19 cellular contexts compared by ENCODE assay signal in genomic region chr3:64460877-64461276, GRCh38.
DNase-seq lines count a peak whose midpoint lies in the region; ATAC-seq and TF ChIP-seq lines count a peak whose summit lies in the region.
"Had no signal": no experiment of that assay in that cellular context is flagged by ENCODE, and none has a peak within 500 bp of the region (broad histone marks: within the 10 kb centered on the region; RNA-seq: fewer than 3 reads in every experiment).

No MANE protein-coding gene starts in this region.

- H3K27ac ChIP-seq in subcutaneous abdominal adipose tissue (ENCODE audit: low read depth, low read length): peak overlapping the region; percentile 75
- no peak overlapping the region for H3K27ac ChIP-seq in thyroid gland
- H3K27ac ChIP-seq: cardiac muscle cell, gastroesophageal sphincter, transverse colon had no signal

- intact Hi-C loops in thyroid gland (cut with DNase I): no loop called here

- no peak overlapping the region for H3K9ac ChIP-seq in subcutaneous abdominal adipose tissue (ENCODE audit: low read length in 5 of 5)

- no peaks in the 10 kb centered on the region for H3K9me3 ChIP-seq in subcutaneous abdominal adipose tissue (ENCODE audit: control insufficient read depth in 5 of 5, low read length in 5 of 5)
- H3K9me3 ChIP-seq in thyroid gland: no peaks in the 10 kb centered on the region
- H3K9me3 ChIP-seq: gastroesophageal sphincter, transverse colon had no signal

- H3K4me3 ChIP-seq in WI38 (ENCODE audit: low read depth, low read length): 0 out of 2 replicates have a peak overlapping the region, but pooled peaks have one; percentile 11
- H3K4me3 ChIP-seq in fibroblast of pulmonary artery (replicated peaks; ENCODE audit: low read depth, low read length): no peak overlapping the region
- no peak overlapping the region for H3K4me3 ChIP-seq in subcutaneous abdominal adipose tissue (ENCODE audit: low read depth in 1 of 5, low read length in 5 of 5)
- no peak overlapping the region for H3K4me3 ChIP-seq in thyroid gland (replicated peaks in 1 of 3)
- H3K4me3 ChIP-seq: cardiac muscle cell, gastroesophageal sphincter, transverse colon had no signal

- H3K36me3 ChIP-seq in subcutaneous abdominal adipose tissue (ENCODE audit: control insufficient read depth in 5 of 5, insufficient read depth in 5 of 5, low read length in 5 of 5): no peaks in the 10 kb centered on the region
- H3K36me3 ChIP-seq in thyroid gland: no peaks in the 10 kb centered on the region
- H3K36me3 ChIP-seq: cardiac muscle cell, gastroesophageal sphincter, transverse colon had no signal

- WGBS in thyroid gland, 2 donors: 95 to 96% methylated on average over 5 of the region's 5 CpGs

- H3K27me3 ChIP-seq in subcutaneous abdominal adipose tissue (ENCODE audit: control insufficient read depth in 5 of 5, insufficient read depth in 4 of 5, low read length in 5 of 5) (no peaks in the 10 kb centered on the region), thyroid gland (no peaks in the 10 kb centered on the region)
- H3K27me3 ChIP-seq: cardiac muscle cell, gastroesophageal sphincter, transverse colon had no signal

- H3K4me1 ChIP-seq in subcutaneous abdominal adipose tissue (ENCODE audit: control insufficient read depth in 5 of 5, insufficient read depth in 5 of 5, low read length in 5 of 5): peaks cover 2 to 26% (median 17%) of the 10 kb centered on the region in 5 donors
- H3K4me1 ChIP-seq in thyroid gland: no peaks in the 10 kb centered on the region
- H3K4me1 ChIP-seq: gastroesophageal sphincter, transverse colon had no signal

- no peak for ATAC-seq in GM21825 (IDR thresholded peaks at IDR 0.05; ENCODE audit: unreplicated experiment)
- ATAC-seq: gastroesophageal sphincter, right cardiac atrium had no signal

- no peak for TF ChIP-seq CTCF in WI38 (IDR thresholded peaks at IDR 0.05; ENCODE audit: low read depth, low read length)
- no peak for TF ChIP-seq CTCF in fibroblast of pulmonary artery (IDR thresholded peaks at IDR 0.05; ENCODE audit: low read length, missing control alignments)
- TF ChIP-seq CTCF in thyroid gland (IDR thresholded peaks at IDR 0.05): no peak

- DNase-seq in GM04503 (ENCODE audit: low read depth): peak; percentile 68
- DNase-seq in fibroblast of pulmonary artery (ENCODE audit: low read depth): peak; percentile 60
- DNase-seq in NCI-H146 treated with DMSO at 0.1 percent for 48 hours (lab: John Stamatoyannopoulos, UW; ENCODE audit: unreplicated experiment): no peak
- DNase-seq in OCI-M1 (lab: John Stamatoyannopoulos, UW): no peak
- DNase-seq in thyroid gland: no peak
- DNase-seq: activated CD4-positive, alpha-beta T cell treated with anti-CD3 and anti-CD28 coated beads for 1 hour; activated CD8-positive, alpha-beta memory T cell treated with anti-CD3 and anti-CD28 coated beads, Interleukin-2, amount 50 U/mL, for 48 hours; activated naive CD4-positive, alpha-beta T cell treated with anti-CD3 and anti-CD28 coated beads for 36 hours; Kasumi-1; NCI-H345; right cardiac atrium; SHP77; T-helper 2 cell; transverse colon had no signal

- TF ChIP-seq POLR2A in thyroid gland (IDR thresholded peaks at IDR 0.05): no peak

Comparison
In these comparisons a context has a peak if more than half of its experiments do, and no peak if none do; other contexts are left out.
1. DNase-seq: peak in GM04503 (single experiment) and fibroblast of pulmonary artery (single experiment); none in NCI-H146 treated with DMSO at 0.1 percent for 48 hours (single experiment), OCI-M1 (single experiment) and thyroid gland (0 of 2).